In genomic region chr17:42866631-42867575, GRCh38 we compare ENCODE assay signal across 1 cellular context.
TF ChIP-seq lines count a peak whose summit lies in the region.

No MANE protein-coding gene starts in this region.

TF ChIP-seq in HepG2, 621 proteins besides CTCF, POLR2A, EP300 and RAD21 (continued from another document and continues in another):
- TF ChIP-seq KMT2A (CRISPR knock-in tag; IDR thresholded peaks at IDR 0.05), result no peak
- no peak; the same call in 1 of the 2 replicates for TF ChIP-seq JUN (CRISPR knock-in tag; IDR thresholded peaks at IDR 0.05)
- TF ChIP-seq MTA3 (CRISPR knock-in tag; IDR thresholded peaks at IDR 0.05), result no peak
- TF ChIP-seq MEF2D (CRISPR knock-in tag; IDR thresholded peaks at IDR 0.05), result peak; percentile 38
- no peak for TF ChIP-seq POLR2G (IDR thresholded peaks at IDR 0.05; ENCODE audit: low read depth, low read length)
- no peak for TF ChIP-seq ZNF367 (CRISPR knock-in tag; IDR thresholded peaks at IDR 0.05; ENCODE audit: borderline replicate concordance)
- no peak for TF ChIP-seq MXD3 (CRISPR knock-in tag; IDR thresholded peaks at IDR 0.05)
- no peak for TF ChIP-seq FOXA1 (IDR thresholded peaks at IDR 0.05)
- peak; percentile 40; the same call in 1 of the 2 replicates for TF ChIP-seq FOXA1 (CRISPR knock-in tag; IDR thresholded peaks at IDR 0.05)
- TF ChIP-seq ZNF281 (CRISPR knock-in tag; IDR thresholded peaks at IDR 0.05; ENCODE audit: borderline replicate concordance), result peak; percentile 76; the same call in 1 of the 2 replicates
- TF ChIP-seq ZFY (CRISPR knock-in tag; IDR thresholded peaks at IDR 0.05), result no peak
- 0 out of 2 replicates have a peak, but pooled peaks have one; percentile 27 for TF ChIP-seq SAFB2 (CRISPR knock-in tag; IDR thresholded peaks at IDR 0.05; ENCODE audit: borderline replicate concordance, low read depth)
- TF ChIP-seq HINFP (CRISPR knock-in tag; IDR thresholded peaks at IDR 0.05; ENCODE audit: low read depth), result no peak
- TF ChIP-seq MAF1 (CRISPR knock-in tag; IDR thresholded peaks at IDR 0.05; ENCODE audit: borderline replicate concordance), result no peak
- no peak for TF ChIP-seq TAF1 (CRISPR knock-in tag; IDR thresholded peaks at IDR 0.05)
- TF ChIP-seq SALL2 (CRISPR knock-in tag; IDR thresholded peaks at IDR 0.05), result no peak; the same call in 1 of the 2 replicates
- no peak for TF ChIP-seq ZBTB39 (CRISPR knock-in tag; IDR thresholded peaks at IDR 0.05)
- TF ChIP-seq KDM2A (CRISPR knock-in tag; IDR thresholded peaks at IDR 0.05; ENCODE audit: borderline replicate concordance, low read depth), result no peak
- TF ChIP-seq GMEB2 (CRISPR knock-in tag; IDR thresholded peaks at IDR 0.05; ENCODE audit: low read depth), result 0 out of 2 replicates have a peak, but pooled peaks have one; percentile 19
- no peak for TF ChIP-seq ZNF282 (IDR thresholded peaks at IDR 0.05; ENCODE audit: partially characterized antibody)
- TF ChIP-seq HDAC2 (CRISPR knock-in tag; IDR thresholded peaks at IDR 0.05), result peak; percentile 93
- TF ChIP-seq MLLT10 (CRISPR knock-in tag; IDR thresholded peaks at IDR 0.05), result no peak
- TF ChIP-seq KDM1A (CRISPR knock-in tag; IDR thresholded peaks at IDR 0.05), result no peak
- no peak for TF ChIP-seq XRCC5 (optimal IDR thresholded peaks at IDR 0.05; ENCODE audit: low read length)
- no peak for TF ChIP-seq CERS6 (CRISPR knock-in tag; IDR thresholded peaks at IDR 0.05)
- peak; percentile 93 for TF ChIP-seq HMG20B (CRISPR knock-in tag; conservative IDR thresholded peaks at IDR 0.05)
- peak; percentile 96 for TF ChIP-seq PAXIP1 (CRISPR knock-in tag; conservative IDR thresholded peaks at IDR 0.05)
- peak; percentile 73; the same call in 1 of the 2 replicates for TF ChIP-seq THRA (CRISPR knock-in tag; IDR thresholded peaks at IDR 0.05; ENCODE audit: borderline replicate concordance)
- TF ChIP-seq ZNF552 (CRISPR knock-in tag; IDR thresholded peaks at IDR 0.05; ENCODE audit: borderline replicate concordance), result no peak
- no peak for TF ChIP-seq ZNF337 (CRISPR knock-in tag; IDR thresholded peaks at IDR 0.05; ENCODE audit: borderline replicate concordance, low read depth)
- no peak for TF ChIP-seq SMARCC2 (IDR thresholded peaks at IDR 0.05)
- peak; percentile 94 for TF ChIP-seq PPARG (CRISPR knock-in tag; conservative IDR thresholded peaks at IDR 0.05)
- TF ChIP-seq POGK (CRISPR knock-in tag; conservative IDR thresholded peaks at IDR 0.05), result no peak
- TF ChIP-seq THAP11 (CRISPR knock-in tag; IDR thresholded peaks at IDR 0.05), result peak; percentile 30; the same call in 1 of the 2 replicates
- TF ChIP-seq ZBTB42 (CRISPR knock-in tag; IDR thresholded peaks at IDR 0.05), result no peak
- no peak for TF ChIP-seq NFKB2 (CRISPR knock-in tag; IDR thresholded peaks at IDR 0.05; ENCODE audit: borderline replicate concordance)
- no peak for TF ChIP-seq ZNF224 (CRISPR knock-in tag; IDR thresholded peaks at IDR 0.05)
- no peak for TF ChIP-seq ZNF576 (CRISPR knock-in tag; IDR thresholded peaks at IDR 0.05)
- TF ChIP-seq ZMAT5 (CRISPR knock-in tag; IDR thresholded peaks at IDR 0.05; ENCODE audit: borderline replicate concordance, low read depth), result no peak
- TF ChIP-seq ATF3 (CRISPR knock-in tag; IDR thresholded peaks at IDR 0.05), result no peak
- TF ChIP-seq CENPBD1 (CRISPR knock-in tag; IDR thresholded peaks at IDR 0.05; ENCODE audit: borderline replicate concordance, low read depth), result no peak
- no peak for TF ChIP-seq ZNF782 (CRISPR knock-in tag; IDR thresholded peaks at IDR 0.05; ENCODE audit: borderline replicate concordance)
- TF ChIP-seq FOXK1 (CRISPR knock-in tag; IDR thresholded peaks at IDR 0.05; ENCODE audit: borderline replicate concordance, low read depth), result peak; percentile 63; the same call in 1 of the 2 replicates
- TF ChIP-seq ZNF615 (CRISPR knock-in tag; IDR thresholded peaks at IDR 0.05; ENCODE audit: borderline replicate concordance), result no peak
- no peak for TF ChIP-seq ZNF614 (CRISPR knock-in tag; IDR thresholded peaks at IDR 0.05; ENCODE audit: borderline replicate concordance)
- peak; percentile 32; the same call in 1 of the 2 replicates for TF ChIP-seq ZNF792 (CRISPR knock-in tag; IDR thresholded peaks at IDR 0.05)
- no peak for TF ChIP-seq ZNF616 (CRISPR knock-in tag; IDR thresholded peaks at IDR 0.05; ENCODE audit: low read depth)
